In the genomic region with DNA sequence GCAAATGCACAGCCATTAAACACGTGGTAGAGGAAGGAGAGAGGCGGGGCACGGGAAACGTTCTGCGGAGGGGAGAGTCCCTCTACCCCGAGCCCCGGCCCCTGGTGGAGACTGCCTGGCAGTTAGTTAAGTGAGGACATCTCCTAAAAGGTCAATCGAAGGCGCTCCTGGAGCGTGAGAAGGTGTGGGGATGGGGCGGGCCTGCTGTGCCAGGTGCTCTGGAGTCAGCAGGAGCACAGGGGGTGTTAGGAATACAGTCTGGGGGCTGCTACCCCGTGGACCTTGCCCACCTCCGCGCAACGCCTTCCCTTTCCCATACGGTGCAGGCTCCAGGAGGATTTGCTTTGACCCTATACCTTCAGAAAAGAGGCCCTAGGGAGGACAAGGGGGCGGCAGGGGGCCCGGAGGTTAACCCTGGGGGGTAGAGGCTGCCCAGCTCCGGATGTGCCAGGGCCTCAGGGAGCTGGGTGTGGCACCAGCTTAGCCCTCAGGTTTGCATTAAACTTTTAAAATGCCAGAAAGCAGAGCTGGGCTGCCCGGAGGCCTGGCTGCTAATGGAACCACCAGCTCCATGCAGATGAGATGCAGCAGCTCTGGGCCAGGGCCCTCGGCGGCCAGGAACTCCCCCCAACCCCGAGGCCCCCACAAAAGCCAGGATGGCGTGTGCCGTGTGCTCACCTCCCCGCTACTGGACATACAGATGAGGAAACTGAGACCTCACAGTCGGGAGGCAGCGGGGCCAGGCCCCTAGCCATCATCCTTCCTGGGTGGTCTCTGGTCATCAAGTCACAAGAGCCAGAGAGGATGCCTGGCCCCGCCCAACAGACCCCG, we compare ENCODE assay signal across 1 cellular context.
TF ChIP-seq lines count a peak whose summit lies in the region.

No MANE protein-coding gene starts in this region.

TF ChIP-seq in SK-N-SH, 30 proteins besides CTCF, POLR2A, EP300 and RAD21 (continued from another document):
- TF ChIP-seq GATA2 (CRISPR knock-in tag; IDR thresholded peaks at IDR 0.05) = no peak
- TF ChIP-seq, protein P1, sequence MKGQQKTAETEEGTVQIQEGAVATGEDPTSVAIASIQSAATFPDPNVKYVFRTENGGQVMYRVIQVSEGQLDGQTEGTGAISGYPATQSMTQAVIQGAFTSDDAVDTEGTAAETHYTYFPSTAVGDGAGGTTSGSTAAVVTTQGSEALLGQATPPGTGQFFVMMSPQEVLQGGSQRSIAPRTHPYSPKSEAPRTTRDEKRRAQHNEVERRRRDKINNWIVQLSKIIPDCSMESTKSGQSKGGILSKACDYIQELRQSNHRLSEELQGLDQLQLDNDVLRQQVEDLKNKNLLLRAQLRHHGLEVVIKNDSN (IDR thresholded peaks at IDR 0.05; ENCODE audit: borderline replicate concordance, low read depth) = no peak
- TF ChIP-seq GABPA (IDR thresholded peaks at IDR 0.05; ENCODE audit: low read depth) = no peak
